ENCODE assay signal across 1 cellular context in genomic region chr2:190973726-190974628, GRCh38.
TF ChIP-seq lines count a peak whose summit lies in the region.

No MANE protein-coding gene starts in this region.

TF ChIP-seq in HCT116, 20 proteins besides CTCF, POLR2A, EP300 and RAD21:
- TF ChIP-seq, protein P1, sequence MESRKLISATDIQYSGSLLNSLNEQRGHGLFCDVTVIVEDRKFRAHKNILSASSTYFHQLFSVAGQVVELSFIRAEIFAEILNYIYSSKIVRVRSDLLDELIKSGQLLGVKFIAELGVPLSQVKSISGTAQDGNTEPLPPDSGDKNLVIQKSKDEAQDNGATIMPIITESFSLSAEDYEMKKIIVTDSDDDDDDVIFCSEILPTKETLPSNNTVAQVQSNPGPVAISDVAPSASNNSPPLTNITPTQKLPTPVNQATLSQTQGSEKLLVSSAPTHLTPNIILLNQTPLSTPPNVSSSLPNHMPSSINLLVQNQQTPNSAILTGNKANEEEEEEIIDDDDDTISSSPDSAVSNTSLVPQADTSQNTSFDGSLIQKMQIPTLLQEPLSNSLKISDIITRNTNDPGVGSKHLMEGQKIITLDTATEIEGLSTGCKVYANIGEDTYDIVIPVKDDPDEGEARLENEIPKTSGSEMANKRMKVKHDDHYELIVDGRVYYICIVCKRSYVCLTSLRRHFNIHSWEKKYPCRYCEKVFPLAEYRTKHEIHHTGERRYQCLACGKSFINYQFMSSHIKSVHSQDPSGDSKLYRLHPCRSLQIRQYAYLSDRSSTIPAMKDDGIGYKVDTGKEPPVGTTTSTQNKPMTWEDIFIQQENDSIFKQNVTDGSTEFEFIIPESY (IDR thresholded peaks at IDR 0.05; ENCODE audit: extremely low read depth, insufficient replicate concordance, low read length) = no peak
- TF ChIP-seq, protein P2, sequence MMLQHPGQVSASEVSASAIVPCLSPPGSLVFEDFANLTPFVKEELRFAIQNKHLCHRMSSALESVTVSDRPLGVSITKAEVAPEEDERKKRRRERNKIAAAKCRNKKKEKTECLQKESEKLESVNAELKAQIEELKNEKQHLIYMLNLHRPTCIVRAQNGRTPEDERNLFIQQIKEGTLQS (IDR thresholded peaks at IDR 0.05) = no peak
- TF ChIP-seq JUND (IDR thresholded peaks at IDR 0.05) (no peak), YY1 (IDR thresholded peaks at IDR 0.05; ENCODE audit: extremely low read depth, insufficient replicate concordance, low read depth, low read length) (no peak), TCF7L2 (IDR thresholded peaks at IDR 0.05; ENCODE audit: borderline replicate concordance, extremely low read depth, insufficient read depth, insufficient read length) (no peak), MAX (IDR thresholded peaks at IDR 0.05) (no peak), SRF (IDR thresholded peaks at IDR 0.05; ENCODE audit: low read depth) (no peak), FOSL1 (IDR thresholded peaks at IDR 0.05; ENCODE audit: low read depth) (no peak), CBX3 (IDR thresholded peaks at IDR 0.05; ENCODE audit: low read depth) (no peak), ZFX (IDR thresholded peaks at IDR 0.05) (no peak)
